Comparison of ENCODE assay signal across 24 cellular contexts in the genomic region with DNA sequence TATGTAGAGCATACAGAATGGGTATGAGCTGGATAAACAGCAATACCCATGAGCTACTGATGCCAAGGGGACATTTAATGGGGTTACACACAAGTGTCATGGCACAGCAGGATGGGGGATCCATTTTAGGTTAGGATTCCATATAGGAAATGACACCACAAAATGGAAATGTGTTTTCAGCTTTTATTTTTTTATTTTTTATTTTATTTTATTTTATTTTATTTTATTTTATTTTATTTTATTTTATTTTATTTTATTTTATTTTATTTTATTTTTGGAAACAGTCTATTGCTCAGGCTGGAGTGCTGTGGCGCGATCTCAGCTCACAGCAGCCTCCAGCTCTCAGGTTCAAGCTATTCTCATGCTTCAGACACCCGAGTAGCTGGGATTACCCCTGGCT. TPM values are rescaled to one million over a fixed set of nuclear protein-coding genes. Genes with fewer than 3 reads are reported as not detected.
DNase-seq lines count a peak whose midpoint lies in the region; ATAC-seq and TF ChIP-seq lines count a peak whose summit lies in the region.
"Had no signal": no experiment of that assay in that cellular context is flagged by ENCODE, and none has a peak within 500 bp of the region (broad histone marks: within the 10 kb centered on the region; RNA-seq: fewer than 3 reads in every experiment).

No MANE protein-coding gene starts in this region.

- ATAC-seq in WTC11 (no peak), GM19324 (IDR thresholded peaks at IDR 0.05; ENCODE audit: low FRiP score, unreplicated experiment) (no peak), aorta (ENCODE audit: low FRiP score) (no peak)
- ATAC-seq: GM12878 had no signal

- 92 to 97% methylated on average over 3 of the region's 3 CpGs for WGBS in aorta, 2 donors

- intact Hi-C loops in aorta (cut with DNase I): no loop called here

- H3K9me3 Mint-ChIP-seq in HFFc6 (no peaks in the 10 kb centered on the region), WTC11 (no peaks in the 10 kb centered on the region)

- DNase-seq in HFFc6 (no peak), WTC11 (ENCODE audit: low spot score) (no peak), aorta (no peak), ureter (ENCODE audit: low spot score) (no peak)
- DNase-seq: 8988T; ACHN; BE2C; C1 segment of cervical spinal cord; CD4-positive, alpha-beta memory T cell; CD4-positive, CD25-positive, alpha-beta regulatory T cell; CD8-positive, alpha-beta memory T cell; COR-L47; DMS 273 treated with DMSO at 0.1 percent for 48 hours; DMS153; DMS53; DMS79; DND-41; EL; GDM1 had no signal

- TF ChIP-seq CTCF in HFFc6 (IDR thresholded peaks at IDR 0.05) (no peak), WTC11 (IDR thresholded peaks at IDR 0.05) (no peak)

- no peaks in the 10 kb centered on the region for H3K9me3 ChIP-seq in aorta (ENCODE audit: control insufficient read depth, low read length)
- H3K9me3 ChIP-seq: BE2C, BLaER1 had no signal

- H3K27me3 Mint-ChIP-seq in HFFc6 (ENCODE audit: insufficient read depth): no peaks in the 10 kb centered on the region
- no peaks in the 10 kb centered on the region for H3K27me3 Mint-ChIP-seq in WTC11 (ENCODE audit: low read depth)
- H3K27me3 Mint-ChIP-seq: CD4-positive, CD25-positive, alpha-beta regulatory T cell; CD8-positive, alpha-beta memory T cell had no signal

- H3K27me3 ChIP-seq in aorta (ENCODE audit: control insufficient read depth in 1 of 2, insufficient read depth in 2 of 2, low read length in 1 of 2): no peaks in the 10 kb centered on the region
- H3K27me3 ChIP-seq: BE2C, BLaER1 had no signal

- H3K4me3 ChIP-seq in aorta (ENCODE audit: low read length in 2 of 2): no peak overlapping the region
- H3K4me3 ChIP-seq: BLaER1, GM12878 had no signal

- no peak overlapping the region for H3K27ac ChIP-seq in aorta (ENCODE audit: low read depth in 1 of 2, low read length in 2 of 2)
- H3K27ac ChIP-seq: BLaER1 had no signal

- peak overlapping the region; percentile 23; the same call in 1 of the 2 replicates for H3K27ac Mint-ChIP-seq in HFFc6
- H3K27ac Mint-ChIP-seq in WTC11: no peak overlapping the region
- H3K27ac Mint-ChIP-seq: CD14-positive monocyte; CD4-positive, alpha-beta memory T cell; CD4-positive, CD25-positive, alpha-beta regulatory T cell; CD8-positive, alpha-beta memory T cell had no signal

- H3K36me3 Mint-ChIP-seq in HFFc6 (ENCODE audit: low read depth): no peaks in the 10 kb centered on the region; the same call in 1 of the 2 replicates
- no peaks in the 10 kb centered on the region for H3K36me3 Mint-ChIP-seq in WTC11
- H3K36me3 Mint-ChIP-seq: CD14-positive monocyte; CD4-positive, alpha-beta memory T cell; CD4-positive, CD25-positive, alpha-beta regulatory T cell; CD8-positive, alpha-beta memory T cell had no signal

- CTCF ChIA-PET in WTC11 (lab: Charles Lee): interaction anchor here (0.8 to 2.2 kb wide), 2 partner anchors 8 to 16 kb away, joined by 3 to 13 read pairs; no protein-coding TSS in a partner anchor

- H3K4me1 ChIP-seq in aorta (ENCODE audit: control insufficient read depth in 1 of 2, insufficient read depth in 2 of 2, low read length in 2 of 2): no peaks in the 10 kb centered on the region
- H3K4me1 ChIP-seq: BE2C, BLaER1 had no signal

- H3K4me3 Mint-ChIP-seq in HFFc6: no peak overlapping the region
- no peak overlapping the region for H3K4me3 Mint-ChIP-seq in WTC11
- H3K4me3 Mint-ChIP-seq: CD14-positive monocyte; CD4-positive, alpha-beta memory T cell; CD4-positive, CD25-positive, alpha-beta regulatory T cell; CD8-positive, alpha-beta memory T cell had no signal

- H3K36me3 ChIP-seq in aorta (ENCODE audit: control insufficient read depth in 1 of 2, insufficient read depth in 2 of 2, low read length in 1 of 2): no peaks in the 10 kb centered on the region
- H3K36me3 ChIP-seq: BE2C, BLaER1 had no signal

- POLR2A ChIA-PET in WTC11 (lab: Charles Lee): no interaction called here

- H3K4me1 Mint-ChIP-seq in HFFc6 (ENCODE audit: low read depth) (peaks cover 46% of the 10 kb centered on the region), WTC11 (peaks cover 2% of the 10 kb centered on the region; the same call in 1 of the 2 replicates)
- H3K4me1 Mint-ChIP-seq: CD14-positive monocyte had no signal

TF ChIP-seq in WTC11, 78 proteins besides CTCF, POLR2A, EP300 and RAD21:
- TF ChIP-seq, protein P1, sequence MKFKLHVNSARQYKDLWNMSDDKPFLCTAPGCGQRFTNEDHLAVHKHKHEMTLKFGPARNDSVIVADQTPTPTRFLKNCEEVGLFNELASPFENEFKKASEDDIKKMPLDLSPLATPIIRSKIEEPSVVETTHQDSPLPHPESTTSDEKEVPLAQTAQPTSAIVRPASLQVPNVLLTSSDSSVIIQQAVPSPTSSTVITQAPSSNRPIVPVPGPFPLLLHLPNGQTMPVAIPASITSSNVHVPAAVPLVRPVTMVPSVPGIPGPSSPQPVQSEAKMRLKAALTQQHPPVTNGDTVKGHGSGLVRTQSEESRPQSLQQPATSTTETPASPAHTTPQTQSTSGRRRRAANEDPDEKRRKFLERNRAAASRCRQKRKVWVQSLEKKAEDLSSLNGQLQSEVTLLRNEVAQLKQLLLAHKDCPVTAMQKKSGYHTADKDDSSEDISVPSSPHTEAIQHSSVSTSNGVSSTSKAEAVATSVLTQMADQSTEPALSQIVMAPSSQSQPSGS (CRISPR knock-in tag; IDR thresholded peaks at IDR 0.05; ENCODE audit: borderline replicate concordance, low read depth): no peak
- TF ChIP-seq, protein P2, sequence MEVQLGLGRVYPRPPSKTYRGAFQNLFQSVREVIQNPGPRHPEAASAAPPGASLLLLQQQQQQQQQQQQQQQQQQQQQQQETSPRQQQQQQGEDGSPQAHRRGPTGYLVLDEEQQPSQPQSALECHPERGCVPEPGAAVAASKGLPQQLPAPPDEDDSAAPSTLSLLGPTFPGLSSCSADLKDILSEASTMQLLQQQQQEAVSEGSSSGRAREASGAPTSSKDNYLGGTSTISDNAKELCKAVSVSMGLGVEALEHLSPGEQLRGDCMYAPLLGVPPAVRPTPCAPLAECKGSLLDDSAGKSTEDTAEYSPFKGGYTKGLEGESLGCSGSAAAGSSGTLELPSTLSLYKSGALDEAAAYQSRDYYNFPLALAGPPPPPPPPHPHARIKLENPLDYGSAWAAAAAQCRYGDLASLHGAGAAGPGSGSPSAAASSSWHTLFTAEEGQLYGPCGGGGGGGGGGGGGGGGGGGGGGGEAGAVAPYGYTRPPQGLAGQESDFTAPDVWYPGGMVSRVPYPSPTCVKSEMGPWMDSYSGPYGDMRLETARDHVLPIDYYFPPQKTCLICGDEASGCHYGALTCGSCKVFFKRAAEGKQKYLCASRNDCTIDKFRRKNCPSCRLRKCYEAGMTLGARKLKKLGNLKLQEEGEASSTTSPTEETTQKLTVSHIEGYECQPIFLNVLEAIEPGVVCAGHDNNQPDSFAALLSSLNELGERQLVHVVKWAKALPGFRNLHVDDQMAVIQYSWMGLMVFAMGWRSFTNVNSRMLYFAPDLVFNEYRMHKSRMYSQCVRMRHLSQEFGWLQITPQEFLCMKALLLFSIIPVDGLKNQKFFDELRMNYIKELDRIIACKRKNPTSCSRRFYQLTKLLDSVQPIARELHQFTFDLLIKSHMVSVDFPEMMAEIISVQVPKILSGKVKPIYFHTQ (CRISPR knock-in tag; IDR thresholded peaks at IDR 0.05): no peak
- no peak for TF ChIP-seq JAZF1 (CRISPR knock-in tag; IDR thresholded peaks at IDR 0.05)
- peak; percentile 97 for TF ChIP-seq HMGA2 (CRISPR knock-in tag; IDR thresholded peaks at IDR 0.05)

RNA-seq across cellular contexts. Expression of a gene that starts 11.6 kb away (rescaled TPM):
- total RNA-seq in HFFc6 (2021; fragmentation: NEBNext Ultra II Directional; extraction: Animal tissue kit (Norgen Biotek cat#: 25700)): under 1 TPM in 5 of 6 experiments, not detected in 1; 0.10 to 0.28 (median 0.16) TPM
- not detected in 3 replicates for total RNA-seq in WTC11 (2021)
- under 1 TPM; 0.52 to 0.75 TPM for total RNA-seq in aorta
- under 1 TPM in 1 of 2 donors, not detected in 1; 0.08 TPM for polyA plus RNA-seq in aorta
- 0.26 TPM for total RNA-seq in ureter
- total RNA-seq: A673 had no signal
- polyA plus RNA-seq: CD14-positive monocyte; CD8-positive, alpha-beta memory T cell had no signal
